In the genomic region with DNA sequence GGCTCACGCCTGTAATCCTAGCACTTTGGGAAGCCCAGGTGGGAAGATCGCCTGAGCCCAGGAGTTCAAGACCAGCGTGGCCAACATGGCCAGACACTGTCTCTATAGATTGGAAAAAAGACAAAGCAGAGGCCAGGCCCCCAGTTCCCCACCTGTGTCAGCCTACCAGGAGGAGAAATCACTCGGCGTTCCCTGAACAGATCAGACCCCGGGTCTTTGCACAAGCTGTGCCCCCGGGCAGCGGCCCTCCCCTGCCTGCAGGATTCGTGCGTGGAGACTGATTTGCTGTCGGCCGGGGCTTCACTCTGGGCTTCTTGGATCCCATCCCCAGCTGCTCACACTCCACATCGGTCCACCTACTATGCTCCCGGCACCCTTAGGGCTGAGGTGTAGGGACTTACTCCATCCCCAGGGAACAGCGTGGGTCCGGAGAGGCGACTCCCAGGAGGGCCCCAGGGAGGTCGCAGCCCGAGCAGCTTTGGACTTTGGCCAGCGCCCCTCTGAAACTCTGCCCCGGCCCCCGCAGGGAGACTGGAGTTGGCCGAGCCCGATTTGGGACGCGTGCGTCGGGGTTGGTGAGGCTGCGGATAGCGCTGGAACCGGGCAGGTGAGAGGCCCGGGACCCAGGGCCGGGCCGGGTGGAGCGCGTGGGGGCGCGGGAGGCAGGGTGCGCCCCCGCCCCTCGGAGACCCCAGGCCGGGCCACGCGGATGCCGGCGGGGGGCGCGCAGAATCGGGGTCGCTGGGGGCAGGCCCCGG, we compare ENCODE assay signal across 1 cellular context.
TF ChIP-seq lines count a peak whose summit lies in the region.

No MANE protein-coding gene starts in this region.

TF ChIP-seq in HepG2, 621 proteins besides CTCF, POLR2A, EP300 and RAD21 (continued from another document and continues in another):
- TF ChIP-seq UBTF (CRISPR knock-in tag; IDR thresholded peaks at IDR 0.05) (peak; percentile 58; the same call in 1 of the 2 replicates), FOXA3 (CRISPR knock-in tag; IDR thresholded peaks at IDR 0.05) (no peak), ZNF775 (CRISPR knock-in tag; IDR thresholded peaks at IDR 0.05; ENCODE audit: borderline replicate concordance) (no peak), GZF1 (CRISPR knock-in tag; IDR thresholded peaks at IDR 0.05) (0 out of 2 replicates have a peak, but pooled peaks have one; percentile 9), SMARCE1 (IDR thresholded peaks at IDR 0.05; ENCODE audit: borderline replicate concordance) (no peak), HDAC1 (CRISPR knock-in tag; IDR thresholded peaks at IDR 0.05) (peak; percentile 40; the same call in 1 of the 2 replicates), ZNF800 (CRISPR knock-in tag; IDR thresholded peaks at IDR 0.05) (0 out of 2 replicates have a peak, but pooled peaks have one; percentile 35), ZKSCAN1 (IDR thresholded peaks at IDR 0.05; ENCODE audit: low read length) (peak; percentile 92), U2AF1 (optimal IDR thresholded peaks at IDR 0.05; ENCODE audit: low read depth, low read length) (no peak), ZNF607 (CRISPR knock-in tag; IDR thresholded peaks at IDR 0.05; ENCODE audit: borderline replicate concordance) (peak; percentile 21; the same call in 1 of the 2 replicates), CBX5 (CRISPR knock-in tag; IDR thresholded peaks at IDR 0.05; ENCODE audit: borderline replicate concordance) (peak; percentile 12; the same call in 1 of the 2 replicates), AGO2 (optimal IDR thresholded peaks at IDR 0.05; ENCODE audit: low read depth, low read length) (peak; percentile 26), BCL6 (CRISPR knock-in tag; IDR thresholded peaks at IDR 0.05) (no peak), PRDM10 (CRISPR knock-in tag; IDR thresholded peaks at IDR 0.05; ENCODE audit: low read depth) (peak; percentile 69; the same call in 1 of the 2 replicates), GFI1 (CRISPR knock-in tag; IDR thresholded peaks at IDR 0.05; ENCODE audit: borderline replicate concordance) (peak; percentile 31; the same call in 1 of the 2 replicates), XRCC5 (optimal IDR thresholded peaks at IDR 0.05; ENCODE audit: low read length) (peak; percentile 40), ZMYM2 (CRISPR knock-in tag; IDR thresholded peaks at IDR 0.05) (no peak), ZNF556 (CRISPR knock-in tag; IDR thresholded peaks at IDR 0.05; ENCODE audit: borderline replicate concordance) (0 out of 2 replicates have a peak, but pooled peaks have one; percentile 23)
- TF ChIP-seq, protein P1, sequence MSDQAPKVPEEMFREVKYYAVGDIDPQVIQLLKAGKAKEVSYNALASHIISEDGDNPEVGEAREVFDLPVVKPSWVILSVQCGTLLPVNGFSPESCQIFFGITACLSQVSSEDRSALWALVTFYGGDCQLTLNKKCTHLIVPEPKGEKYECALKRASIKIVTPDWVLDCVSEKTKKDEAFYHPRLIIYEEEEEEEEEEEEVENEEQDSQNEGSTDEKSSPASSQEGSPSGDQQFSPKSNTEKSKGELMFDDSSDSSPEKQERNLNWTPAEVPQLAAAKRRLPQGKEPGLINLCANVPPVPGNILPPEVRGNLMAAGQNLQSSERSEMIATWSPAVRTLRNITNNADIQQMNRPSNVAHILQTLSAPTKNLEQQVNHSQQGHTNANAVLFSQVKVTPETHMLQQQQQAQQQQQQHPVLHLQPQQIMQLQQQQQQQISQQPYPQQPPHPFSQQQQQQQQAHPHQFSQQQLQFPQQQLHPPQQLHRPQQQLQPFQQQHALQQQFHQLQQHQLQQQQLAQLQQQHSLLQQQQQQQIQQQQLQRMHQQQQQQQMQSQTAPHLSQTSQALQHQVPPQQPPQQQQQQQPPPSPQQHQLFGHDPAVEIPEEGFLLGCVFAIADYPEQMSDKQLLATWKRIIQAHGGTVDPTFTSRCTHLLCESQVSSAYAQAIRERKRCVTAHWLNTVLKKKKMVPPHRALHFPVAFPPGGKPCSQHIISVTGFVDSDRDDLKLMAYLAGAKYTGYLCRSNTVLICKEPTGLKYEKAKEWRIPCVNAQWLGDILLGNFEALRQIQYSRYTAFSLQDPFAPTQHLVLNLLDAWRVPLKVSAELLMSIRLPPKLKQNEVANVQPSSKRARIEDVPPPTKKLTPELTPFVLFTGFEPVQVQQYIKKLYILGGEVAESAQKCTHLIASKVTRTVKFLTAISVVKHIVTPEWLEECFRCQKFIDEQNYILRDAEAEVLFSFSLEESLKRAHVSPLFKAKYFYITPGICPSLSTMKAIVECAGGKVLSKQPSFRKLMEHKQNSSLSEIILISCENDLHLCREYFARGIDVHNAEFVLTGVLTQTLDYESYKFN (CRISPR knock-in tag; conservative IDR thresholded peaks at IDR 0.05): 0 out of 2 replicates have a peak, but pooled peaks have one; percentile 42
- TF ChIP-seq, protein P2, sequence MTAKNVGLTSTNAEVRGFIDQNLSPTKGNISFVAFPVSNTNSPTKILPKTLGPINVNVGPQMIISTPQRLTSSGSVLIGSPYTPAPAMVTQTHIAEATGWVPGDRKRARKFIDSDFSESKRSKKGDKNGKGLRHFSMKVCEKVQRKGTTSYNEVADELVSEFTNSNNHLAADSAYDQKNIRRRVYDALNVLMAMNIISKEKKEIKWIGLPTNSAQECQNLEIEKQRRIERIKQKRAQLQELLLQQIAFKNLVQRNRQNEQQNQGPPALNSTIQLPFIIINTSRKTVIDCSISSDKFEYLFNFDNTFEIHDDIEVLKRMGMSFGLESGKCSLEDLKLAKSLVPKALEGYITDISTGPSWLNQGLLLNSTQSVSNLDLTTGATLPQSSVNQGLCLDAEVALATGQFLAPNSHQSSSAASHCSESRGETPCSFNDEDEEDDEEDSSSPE (CRISPR knock-in tag; IDR thresholded peaks at IDR 0.05): peak; percentile 35; the same call in 1 of the 2 replicates
- TF ChIP-seq, protein P3, sequence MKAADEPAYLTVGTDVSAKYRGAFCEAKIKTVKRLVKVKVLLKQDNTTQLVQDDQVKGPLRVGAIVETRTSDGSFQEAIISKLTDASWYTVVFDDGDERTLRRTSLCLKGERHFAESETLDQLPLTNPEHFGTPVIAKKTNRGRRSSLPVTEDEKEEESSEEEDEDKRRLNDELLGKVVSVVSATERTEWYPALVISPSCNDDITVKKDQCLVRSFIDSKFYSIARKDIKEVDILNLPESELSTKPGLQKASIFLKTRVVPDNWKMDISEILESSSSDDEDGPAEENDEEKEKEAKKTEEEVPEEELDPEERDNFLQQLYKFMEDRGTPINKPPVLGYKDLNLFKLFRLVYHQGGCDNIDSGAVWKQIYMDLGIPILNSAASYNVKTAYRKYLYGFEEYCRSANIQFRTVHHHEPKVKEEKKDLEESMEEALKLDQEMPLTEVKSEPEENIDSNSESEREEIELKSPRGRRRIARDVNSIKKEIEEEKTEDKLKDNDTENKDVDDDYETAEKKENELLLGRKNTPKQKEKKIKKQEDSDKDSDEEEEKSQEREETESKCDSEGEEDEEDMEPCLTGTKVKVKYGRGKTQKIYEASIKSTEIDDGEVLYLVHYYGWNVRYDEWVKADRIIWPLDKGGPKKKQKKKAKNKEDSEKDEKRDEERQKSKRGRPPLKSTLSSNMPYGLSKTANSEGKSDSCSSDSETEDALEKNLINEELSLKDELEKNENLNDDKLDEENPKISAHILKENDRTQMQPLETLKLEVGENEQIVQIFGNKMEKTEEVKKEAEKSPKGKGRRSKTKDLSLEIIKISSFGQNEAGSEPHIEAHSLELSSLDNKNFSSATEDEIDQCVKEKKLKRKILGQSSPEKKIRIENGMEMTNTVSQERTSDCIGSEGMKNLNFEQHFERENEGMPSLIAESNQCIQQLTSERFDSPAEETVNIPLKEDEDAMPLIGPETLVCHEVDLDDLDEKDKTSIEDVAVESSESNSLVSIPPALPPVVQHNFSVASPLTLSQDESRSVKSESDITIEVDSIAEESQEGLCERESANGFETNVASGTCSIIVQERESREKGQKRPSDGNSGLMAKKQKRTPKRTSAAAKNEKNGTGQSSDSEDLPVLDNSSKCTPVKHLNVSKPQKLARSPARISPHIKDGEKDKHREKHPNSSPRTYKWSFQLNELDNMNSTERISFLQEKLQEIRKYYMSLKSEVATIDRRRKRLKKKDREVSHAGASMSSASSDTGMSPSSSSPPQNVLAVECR (CRISPR knock-in tag; IDR thresholded peaks at IDR 0.05; ENCODE audit: borderline replicate concordance): peak; percentile 49
- TF ChIP-seq, protein P4, sequence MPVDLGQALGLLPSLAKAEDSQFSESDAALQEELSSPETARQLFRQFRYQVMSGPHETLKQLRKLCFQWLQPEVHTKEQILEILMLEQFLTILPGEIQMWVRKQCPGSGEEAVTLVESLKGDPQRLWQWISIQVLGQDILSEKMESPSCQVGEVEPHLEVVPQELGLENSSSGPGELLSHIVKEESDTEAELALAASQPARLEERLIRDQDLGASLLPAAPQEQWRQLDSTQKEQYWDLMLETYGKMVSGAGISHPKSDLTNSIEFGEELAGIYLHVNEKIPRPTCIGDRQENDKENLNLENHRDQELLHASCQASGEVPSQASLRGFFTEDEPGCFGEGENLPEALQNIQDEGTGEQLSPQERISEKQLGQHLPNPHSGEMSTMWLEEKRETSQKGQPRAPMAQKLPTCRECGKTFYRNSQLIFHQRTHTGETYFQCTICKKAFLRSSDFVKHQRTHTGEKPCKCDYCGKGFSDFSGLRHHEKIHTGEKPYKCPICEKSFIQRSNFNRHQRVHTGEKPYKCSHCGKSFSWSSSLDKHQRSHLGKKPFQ (CRISPR knock-in tag; IDR thresholded peaks at IDR 0.05; ENCODE audit: insufficient replicate concordance): peak; percentile 24
- TF ChIP-seq, protein P5, sequence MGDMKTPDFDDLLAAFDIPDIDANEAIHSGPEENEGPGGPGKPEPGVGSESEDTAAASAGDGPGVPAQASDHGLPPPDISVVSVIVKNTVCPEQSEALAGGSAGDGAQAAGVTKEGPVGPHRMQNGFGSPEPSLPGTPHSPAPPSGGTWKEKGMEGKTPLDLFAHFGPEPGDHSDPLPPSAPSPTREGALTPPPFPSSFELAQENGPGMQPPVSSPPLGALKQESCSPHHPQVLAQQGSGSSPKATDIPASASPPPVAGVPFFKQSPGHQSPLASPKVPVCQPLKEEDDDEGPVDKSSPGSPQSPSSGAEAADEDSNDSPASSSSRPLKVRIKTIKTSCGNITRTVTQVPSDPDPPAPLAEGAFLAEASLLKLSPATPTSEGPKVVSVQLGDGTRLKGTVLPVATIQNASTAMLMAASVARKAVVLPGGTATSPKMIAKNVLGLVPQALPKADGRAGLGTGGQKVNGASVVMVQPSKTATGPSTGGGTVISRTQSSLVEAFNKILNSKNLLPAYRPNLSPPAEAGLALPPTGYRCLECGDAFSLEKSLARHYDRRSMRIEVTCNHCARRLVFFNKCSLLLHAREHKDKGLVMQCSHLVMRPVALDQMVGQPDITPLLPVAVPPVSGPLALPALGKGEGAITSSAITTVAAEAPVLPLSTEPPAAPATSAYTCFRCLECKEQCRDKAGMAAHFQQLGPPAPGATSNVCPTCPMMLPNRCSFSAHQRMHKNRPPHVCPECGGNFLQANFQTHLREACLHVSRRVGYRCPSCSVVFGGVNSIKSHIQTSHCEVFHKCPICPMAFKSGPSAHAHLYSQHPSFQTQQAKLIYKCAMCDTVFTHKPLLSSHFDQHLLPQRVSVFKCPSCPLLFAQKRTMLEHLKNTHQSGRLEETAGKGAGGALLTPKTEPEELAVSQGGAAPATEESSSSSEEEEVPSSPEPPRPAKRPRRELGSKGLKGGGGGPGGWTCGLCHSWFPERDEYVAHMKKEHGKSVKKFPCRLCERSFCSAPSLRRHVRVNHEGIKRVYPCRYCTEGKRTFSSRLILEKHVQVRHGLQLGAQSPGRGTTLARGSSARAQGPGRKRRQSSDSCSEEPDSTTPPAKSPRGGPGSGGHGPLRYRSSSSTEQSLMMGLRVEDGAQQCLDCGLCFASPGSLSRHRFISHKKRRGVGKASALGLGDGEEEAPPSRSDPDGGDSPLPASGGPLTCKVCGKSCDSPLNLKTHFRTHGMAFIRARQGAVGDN (CRISPR knock-in tag; IDR thresholded peaks at IDR 0.05): 0 out of 2 replicates have a peak, but pooled peaks have one; percentile 2
